Comparison of ENCODE assay signal across 9 cellular contexts in genomic region chr19:35897706-35898451, GRCh38. TPM values are rescaled to one million over a fixed set of nuclear protein-coding genes. Genes with fewer than 3 reads are reported as not detected.
DNase-seq lines count a peak whose midpoint lies in the region; ATAC-seq and TF ChIP-seq lines count a peak whose summit lies in the region.
"Had no signal": no experiment of that assay in that cellular context is flagged by ENCODE, and none has a peak within 500 bp of the region (broad histone marks: within the 10 kb centered on the region; RNA-seq: fewer than 3 reads in every experiment).

No MANE protein-coding gene starts in this region.

- intact Hi-C loops in heart left ventricle (cut with DNase I) (loop anchor here in 1 of 10 donors (5.0 kb wide), 1 partner anchor 34 kb away; no protein-coding TSS in a partner anchor), left cardiac atrium (cut with DNase I) (no loop called here), breast epithelium (cut with DNase I; ENCODE audit: low total_unique reads) (no loop called here)

- H3K4me1 ChIP-seq in heart left ventricle (peaks cover 0 to 43% (median 10%) of the 10 kb centered on the region in 12 donors), breast epithelium (peaks cover 0 to 1% of the 10 kb centered on the region in 2 donors), mononuclear cell (ENCODE audit: insufficient read depth, low read length) (peaks cover 52% of the 10 kb centered on the region), upper lobe of left lung (peaks cover 17 to 44% (median 24%) of the 10 kb centered on the region in 4 donors)

- TF ChIP-seq CTCF in heart left ventricle (IDR thresholded peaks at IDR 0.05) (no peak), breast epithelium (IDR thresholded peaks at IDR 0.05) (no peak), upper lobe of left lung (IDR thresholded peaks at IDR 0.05) (no peak)

- ATAC-seq in heart left ventricle (no peak), left cardiac atrium (no peak), upper lobe of left lung (ENCODE audit: low FRiP score in 2 of 2) (no peak), GM18505 (IDR thresholded peaks at IDR 0.05; ENCODE audit: unreplicated experiment) (no peak)

- no peak for TF ChIP-seq POLR2A in heart left ventricle (IDR thresholded peaks at IDR 0.05)
- TF ChIP-seq POLR2A in breast epithelium (IDR thresholded peaks at IDR 0.05) = no peak
- no peak for TF ChIP-seq POLR2A in upper lobe of left lung (IDR thresholded peaks at IDR 0.05)
- TF ChIP-seq POLR2A in GM18505 (IDR thresholded peaks at IDR 0.05; ENCODE audit: borderline replicate concordance, extremely low read depth, insufficient read depth, insufficient read length) = no peak

- H3K36me3 ChIP-seq in heart left ventricle = peaks cover 0 to 55% (median 40%) of the 10 kb centered on the region in 9 donors
- H3K36me3 ChIP-seq in breast epithelium = no peaks in the 10 kb centered on the region
- peaks cover 6 to 48% (median 34%) of the 10 kb centered on the region in 4 donors for H3K36me3 ChIP-seq in upper lobe of left lung

- no peaks in the 10 kb centered on the region for H3K9me3 ChIP-seq in heart left ventricle
- no peaks in the 10 kb centered on the region for H3K9me3 ChIP-seq in breast epithelium
- H3K9me3 ChIP-seq in mononuclear cell (ENCODE audit: low read depth, low read length) = no peaks in the 10 kb centered on the region
- H3K9me3 ChIP-seq in upper lobe of left lung = no peaks in the 10 kb centered on the region

- in situ Hi-C loops in G401 (cut with HindIII; ENCODE audit: low sequenced_read_pairs) = no loop called here

- H3K4me3 ChIP-seq in heart left ventricle = peak overlapping the region in 10 of 12 donors; percentile 56 to 80 (median 68)
- peak overlapping the region; percentile 65 to 79 (median 68) for H3K4me3 ChIP-seq in breast epithelium
- H3K4me3 ChIP-seq in mononuclear cell (ENCODE audit: low read length) = peak overlapping the region; percentile 98
- H3K4me3 ChIP-seq in upper lobe of left lung = peak overlapping the region; percentile 60 to 71 (median 66)

- no peaks in the 10 kb centered on the region for H3K27me3 ChIP-seq in heart left ventricle
- H3K27me3 ChIP-seq in breast epithelium = no peaks in the 10 kb centered on the region
- no peaks in the 10 kb centered on the region for H3K27me3 ChIP-seq in mononuclear cell (ENCODE audit: insufficient read depth, low read length)
- H3K27me3 ChIP-seq in upper lobe of left lung = no peaks in the 10 kb centered on the region

- DNase-seq in heart left ventricle (no peak), left cardiac atrium (no peak), breast epithelium (ENCODE audit: low spot score in 2 of 2) (no peak), upper lobe of left lung (no peak), DMS53 (lab: John Stamatoyannopoulos, UW) (no peak), G401 (ENCODE audit: low spot score) (no peak)
- DNase-seq: NCI-H82 had no signal

- WGBS in heart left ventricle, 4 donors = 91 to 95% (median 93%) methylated on average over 13 of the region's 13 CpGs
- WGBS in upper lobe of left lung, 2 donors = 87 to 92% methylated on average over 11 of the region's 13 CpGs

- no peak for TF ChIP-seq EP300 in upper lobe of left lung (IDR thresholded peaks at IDR 0.05)

- H3K27ac ChIP-seq in heart left ventricle (peak overlapping the region in 11 of 12 donors; percentile 15 to 89 (median 79)), breast epithelium (peak overlapping the region; percentile 12 to 84), upper lobe of left lung (peak overlapping the region in 3 of 4 donors; percentile 90 to 93 (median 93))

RNA-seq across cellular contexts. Expression of gene NFKBID, which starts 2.5 kb away (rescaled TPM):
- 10 to 100 TPM in 1 of 9 donors, 1 to 10 TPM in 7, under 1 TPM in 1; 0.79 to 12.3 (median 3.0) TPM for total RNA-seq in heart left ventricle
- 1 to 10 TPM; 2.8 to 3.1 TPM for polyA plus RNA-seq in heart left ventricle
- total RNA-seq in left cardiac atrium = 1 to 10 TPM; 3.9 to 5.4 TPM
- total RNA-seq in breast epithelium = 10 to 100 TPM in 1 of 3 donors, 1 to 10 TPM in 2; 4.3 to 15.2 (median 7.9) TPM
- 128 TPM for total RNA-seq in mononuclear cell
- 10 to 100 TPM in 5 of 6 donors, 1 to 10 TPM in 1; 8.8 to 65.0 (median 23.6) TPM for total RNA-seq in upper lobe of left lung
- 4.1 and 8.4 TPM in 2 replicates for total RNA-seq in G401 (2014; rRNA removed; shearing (Covaris generic))

RNA-seq across cellular contexts. Expression of gene HCST, which starts 4.5 kb away (rescaled TPM):
- total RNA-seq in heart left ventricle = 10 to 100 TPM in 2 of 9 donors, 1 to 10 TPM in 6, not detected in 1; 2.3 to 31.7 (median 4.7) TPM
- 10 to 100 TPM in 1 of 2 donors, 1 to 10 TPM in 1; 3.2 to 10.1 TPM for polyA plus RNA-seq in heart left ventricle
- 10 to 100 TPM in 1 of 2 donors, 1 to 10 TPM in 1; 6.9 to 15.5 TPM for total RNA-seq in left cardiac atrium
- 1 to 10 TPM; 3.3 to 7.2 (median 3.5) TPM for total RNA-seq in breast epithelium
- total RNA-seq in mononuclear cell = 58.1 TPM
- 10 to 100 TPM in 5 of 6 donors, not detected in 1; 10.2 to 40.8 (median 19.9) TPM for total RNA-seq in upper lobe of left lung
- not detected in 2 replicates for total RNA-seq in G401 (2014; rRNA removed; shearing (Covaris generic))

RNA-seq across cellular contexts. Expression of gene TYROBP, which starts 10.2 kb away (rescaled TPM):
- total RNA-seq in heart left ventricle = 100 to 1,000 TPM in 2 of 9 donors, 10 to 100 TPM in 7; 12.6 to 237 (median 19.4) TPM
- polyA plus RNA-seq in heart left ventricle = 10 to 100 TPM; 17.1 to 42.7 TPM
- total RNA-seq in left cardiac atrium = 10 to 100 TPM; 43.4 to 88.7 TPM
- total RNA-seq in breast epithelium = 100 to 1,000 TPM in 2 of 3 donors, 10 to 100 TPM in 1; 56.4 to 239 (median 112) TPM
- total RNA-seq in mononuclear cell = 286 TPM
- total RNA-seq in upper lobe of left lung = 100 to 1,000 TPM; 131 to 532 (median 345) TPM
- 7.3 TPM in 1 of 2 replicates, not detected in the other for total RNA-seq in G401 (2014; rRNA removed; shearing (Covaris generic))

RNA-seq across cellular contexts. Expression of gene APLP1, which starts 29.5 kb away (rescaled TPM):
- total RNA-seq in heart left ventricle (10 to 100 TPM in 8 of 9 donors, 1 to 10 TPM in 1; 8.9 to 44.3 (median 25.3) TPM), left cardiac atrium (10 to 100 TPM; 11.3 to 17.0 TPM), breast epithelium (1 to 10 TPM; 2.6 to 4.2 (median 3.3) TPM), mononuclear cell (not detected), upper lobe of left lung (10 to 100 TPM in 1 of 6 donors, 1 to 10 TPM in 4, not detected in 1; 1.5 to 22.8 (median 5.2) TPM)
- 10 to 100 TPM in 1 of 2 donors, 1 to 10 TPM in 1; 2.1 to 19.0 TPM for polyA plus RNA-seq in heart left ventricle
- 121 and 133 TPM in 2 replicates for total RNA-seq in G401 (2014; rRNA removed; shearing (Covaris generic))

RNA-seq across cellular contexts. Expression of gene LRFN3, which starts 38.3 kb away (rescaled TPM):
- total RNA-seq in heart left ventricle (10 to 100 TPM in 3 of 9 donors, 1 to 10 TPM in 6; 4.5 to 18.6 (median 8.5) TPM), left cardiac atrium (1 to 10 TPM; 7.6 to 9.7 TPM), breast epithelium (1 to 10 TPM; 5.2 to 6.7 (median 5.4) TPM), mononuclear cell (1.3 TPM), upper lobe of left lung (10 to 100 TPM in 4 of 6 donors, 1 to 10 TPM in 2; 6.3 to 17.2 (median 11.8) TPM)
- polyA plus RNA-seq in heart left ventricle = 10 to 100 TPM in 1 of 2 donors, 1 to 10 TPM in 1; 6.3 to 14.7 TPM
- 6.2 and 15.8 TPM in 2 replicates for total RNA-seq in G401 (2014; rRNA removed; shearing (Covaris generic))
